In the genomic region with DNA sequence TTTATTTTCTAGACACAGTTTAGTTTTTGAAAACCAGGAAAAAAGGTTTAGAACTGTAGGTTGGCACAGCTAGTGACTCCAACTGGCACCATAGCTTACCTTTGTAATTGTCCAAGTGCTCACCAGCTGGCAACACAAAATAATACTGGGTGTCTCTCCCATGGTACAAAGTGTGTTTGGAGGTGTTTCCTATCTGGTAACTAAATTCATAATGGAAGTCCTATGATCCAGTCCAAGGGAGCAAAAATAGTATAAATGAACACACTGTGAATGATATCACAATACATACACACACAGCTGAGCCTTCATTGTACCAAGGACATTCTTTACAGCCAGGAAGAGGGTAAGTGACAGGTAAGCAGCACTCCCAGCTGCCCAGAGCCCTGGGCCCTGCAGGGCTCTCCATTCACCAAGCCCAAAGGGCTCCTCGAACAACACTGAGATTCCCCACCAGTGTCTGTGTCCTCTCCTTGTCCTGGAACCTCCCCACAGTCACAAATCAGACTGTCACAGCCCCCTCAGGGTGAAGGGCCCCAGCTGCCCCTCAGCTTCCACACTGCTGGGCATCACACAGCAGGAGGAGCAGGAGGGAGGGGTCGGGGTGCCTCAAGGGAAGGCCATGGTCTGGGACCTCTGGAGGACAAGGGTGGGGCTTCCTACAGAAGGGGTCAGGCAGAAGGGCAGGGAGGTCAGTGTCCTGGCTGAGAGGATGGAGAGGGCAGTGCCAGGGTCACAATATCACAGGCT, we compare ENCODE assay signal across 26 cellular contexts.
"Had no signal": no experiment of that assay in that cellular context is flagged by ENCODE, and none has a peak within 500 bp of the region (broad histone marks: within the 10 kb centered on the region; RNA-seq: fewer than 3 reads in every experiment).

No MANE protein-coding gene starts in this region.

- H3K27ac ChIP-seq: breast epithelium, coronary artery, dorsolateral prefrontal cortex, gastroesophageal sphincter, neural progenitor cell, sigmoid colon, tibial nerve, VCaP had no signal

- H3K36me3 ChIP-seq: breast epithelium, gastroesophageal sphincter, neural progenitor cell, sigmoid colon, tibial nerve had no signal

- H3K4me1 Mint-ChIP-seq: naive thymus-derived CD4-positive, alpha-beta T cell; stimulated activated naive B cell treated with anti-CD40 and anti-IgM and Interleukin-4, amounts not matched to agents 10 μg/mL and 1 μg/mL and 100 μg/mL, for 72 hours had no signal

- H3K9me3 Mint-ChIP-seq: activated naive CD4-positive, alpha-beta T cell treated with anti-CD3 and anti-CD28 coated beads, Interleukin-2, amount 50 U/mL, for 72 hours; activated T-cell treated with anti-CD3 and anti-CD28 coated beads, Interleukin-2, amount 50 U/mL, for 72 hours; naive thymus-derived CD4-positive, alpha-beta T cell; neural progenitor cell; stimulated activated naive B cell treated with anti-CD40 and anti-IgM and Interleukin-4, amounts not matched to agents 10 μg/mL and 1 μg/mL and 100 μg/mL, for 72 hours; T-helper 1 cell treated with Interleukin-12 subunit alpha and Interleukin-12 subunit beta and Interleukin-4 antibody, amounts not matched to agents 30 μg/mL and 1 μg/mL, for 36 hours had no signal

- H3K4me3 ChIP-seq: breast epithelium, coronary artery, dorsolateral prefrontal cortex, gastroesophageal sphincter, neural progenitor cell, sigmoid colon, tibial nerve had no signal

- ATAC-seq: activated naive CD4-positive, alpha-beta T cell treated with anti-CD3 and anti-CD28 coated beads, Interleukin-2, amount 50 U/mL, for 72 hours; activated T-cell treated with anti-CD3 and anti-CD28 coated beads, Interleukin-2, amount 50 U/mL, for 72 hours; gastroesophageal sphincter; naive thymus-derived CD4-positive, alpha-beta T cell; stimulated activated naive B cell treated with anti-CD40 and anti-IgM and Interleukin-4, amounts not matched to agents 10 μg/mL and 1 μg/mL and 100 μg/mL, for 72 hours had no signal

- H3K9me3 ChIP-seq: breast epithelium, gastroesophageal sphincter, sigmoid colon, tibial nerve had no signal

- H3K27ac Mint-ChIP-seq: activated naive CD4-positive, alpha-beta T cell treated with anti-CD3 and anti-CD28 coated beads, Interleukin-2, amount 50 U/mL, for 72 hours; activated T-cell treated with anti-CD3 and anti-CD28 coated beads, Interleukin-2, amount 50 U/mL, for 72 hours; naive thymus-derived CD4-positive, alpha-beta T cell; neural progenitor cell; progenitor cell of endocrine pancreas; stimulated activated naive B cell treated with anti-CD40 and anti-IgM and Interleukin-4, amounts not matched to agents 10 μg/mL and 1 μg/mL and 100 μg/mL, for 72 hours; T-helper 1 cell treated with Interleukin-12 subunit alpha and Interleukin-12 subunit beta and Interleukin-4 antibody, amounts not matched to agents 30 μg/mL and 1 μg/mL, for 36 hours had no signal

- DNase-seq: activated CD4-positive, alpha-beta T cell treated with anti-CD3 and anti-CD28 coated beads for 4 hours; activated CD4-positive, alpha-beta T cell treated with anti-CD3 and anti-CD28 coated beads, Interleukin-2, amount 50 U/mL, for 4 hours; activated naive CD4-positive, alpha-beta T cell; activated T-cell treated with anti-CD3 and anti-CD28 coated beads for 4 hours; activated T-cell treated with anti-CD3 and anti-CD28 coated beads, Interleukin-2, amount 50 U/mL, for 72 hours; cerebellar nuclear complex; dorsolateral prefrontal cortex; effector memory CD4-positive, alpha-beta T cell; kidney glomerular epithelial cell; midbrain; naive thymus-derived CD4-positive, alpha-beta T cell; sigmoid colon; small intestine; stimulated activated CD4-positive, alpha-beta T cell treated with anti-CD3 and anti-CD28 coated beads, Interleukin-4, amount 100 ng/mL, for 24 hours; stimulated activated naive B cell treated with anti-CD40 and anti-IgM and Interleukin-4, amounts not matched to agents 10 μg/mL and 1 μg/mL and 100 μg/mL, for 72 hours; SW 1271; T-helper 9 cell had no signal

- H3K4me1 ChIP-seq: breast epithelium, gastroesophageal sphincter, neural progenitor cell, sigmoid colon, tibial nerve had no signal

- H3K4me3 Mint-ChIP-seq: activated T-cell treated with anti-CD3 and anti-CD28 coated beads, Interleukin-2, amount 50 U/mL, for 72 hours; naive thymus-derived CD4-positive, alpha-beta T cell; neural progenitor cell; stimulated activated naive B cell treated with anti-CD40 and anti-IgM and Interleukin-4, amounts not matched to agents 10 μg/mL and 1 μg/mL and 100 μg/mL, for 72 hours; T-helper 1 cell treated with Interleukin-12 subunit alpha and Interleukin-12 subunit beta and Interleukin-4 antibody, amounts not matched to agents 30 μg/mL and 1 μg/mL, for 36 hours had no signal

- H3K27me3 ChIP-seq: breast epithelium, dorsolateral prefrontal cortex, gastroesophageal sphincter, neural progenitor cell, sigmoid colon, tibial nerve had no signal
